Comparison of ENCODE assay signal across 8 cellular contexts in the genomic region with DNA sequence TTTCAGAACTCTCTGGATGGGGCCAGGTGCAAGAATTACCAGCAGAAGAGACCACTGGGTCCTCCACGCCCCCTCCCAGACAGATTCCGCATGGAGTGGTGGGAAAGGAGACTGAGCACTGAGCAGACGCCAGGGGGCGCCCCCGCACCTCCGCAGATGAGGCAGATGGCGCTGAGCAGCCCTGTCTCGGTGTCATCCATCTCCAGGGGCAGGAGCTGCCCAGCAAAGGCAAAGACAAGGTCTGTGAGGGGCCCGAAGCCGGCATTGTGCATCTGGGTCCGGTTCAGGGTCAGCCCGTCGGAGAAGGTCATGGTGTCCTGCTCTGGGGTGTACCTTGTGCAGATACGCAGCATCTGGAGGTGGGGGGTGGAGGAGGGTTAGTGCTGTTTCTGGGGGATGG. TPM values are rescaled to one million over a fixed set of nuclear protein-coding genes. Genes with fewer than 3 reads are reported as not detected.
DNase-seq lines count a peak whose midpoint lies in the region; ATAC-seq and TF ChIP-seq lines count a peak whose summit lies in the region.

No MANE protein-coding gene starts in this region.

- no peak overlapping the region for H3K9ac ChIP-seq in SU-DHL-6 (ENCODE audit: low read length)

- ATAC-seq in activated naive CD4-positive, alpha-beta T cell treated with anti-CD3 and anti-CD28 coated beads, Interleukin-2, amount 50 U/mL, for 72 hours: peak; percentile 51 to 80
- ATAC-seq in HG02588 (IDR thresholded peaks at IDR 0.05; ENCODE audit: unreplicated experiment): no peak

- H3K27ac ChIP-seq in SU-DHL-6 (ENCODE audit: low read depth, low read length) (no peak overlapping the region), cardiac muscle cell (no peak overlapping the region)

- H3K27ac Mint-ChIP-seq in activated naive CD4-positive, alpha-beta T cell treated with anti-CD3 and anti-CD28 coated beads, Interleukin-2, amount 50 U/mL, for 72 hours: no peak overlapping the region

- H3K27me3 ChIP-seq in SU-DHL-6 (ENCODE audit: low read length) (no peaks in the 10 kb centered on the region), cardiac muscle cell (no peaks in the 10 kb centered on the region)

- DNase-seq in NCI-H2081 (lab: John Stamatoyannopoulos, UW) (peak; percentile 76 to 81), NCI-H2081 treated with DMSO at 0.1 percent for 48 hours (lab: John Stamatoyannopoulos, UW) (no peak), NCI-H1092 (lab: John Stamatoyannopoulos, UW) (peak; percentile 41), cardiac muscle cell (ENCODE audit: low read depth in 1 of 2, low spot score in 1 of 2) (peak; percentile 83 to 87), renal cortical epithelial cell (ENCODE audit: low read depth) (peak; percentile 32)
- DNase-seq in activated naive CD4-positive, alpha-beta T cell treated with anti-CD3 and anti-CD28 coated beads, Interleukin-2, amount 50 U/mL, for 72 hours (ENCODE audit: low spot score in 2 of 2): peak; percentile 83 to 92

- H3K4me2 ChIP-seq in SU-DHL-6 (ENCODE audit: low read depth, low read length, poor library complexity, severe bottlenecking): no peak overlapping the region

- H3K9me3 ChIP-seq in SU-DHL-6 (ENCODE audit: insufficient read depth, low read length) (no peaks in the 10 kb centered on the region), cardiac muscle cell (ENCODE audit: low read depth) (no peaks in the 10 kb centered on the region)

- H3K9me3 Mint-ChIP-seq in activated naive CD4-positive, alpha-beta T cell treated with anti-CD3 and anti-CD28 coated beads, Interleukin-2, amount 50 U/mL, for 72 hours: no peaks in the 10 kb centered on the region

- H3K4me3 ChIP-seq in SU-DHL-6 (ENCODE audit: insufficient read depth, low read length, poor library complexity, severe bottlenecking): no peak overlapping the region
- no peak overlapping the region for H3K4me3 ChIP-seq in cardiac muscle cell

- peaks cover 4% of the 10 kb centered on the region for H3K4me1 ChIP-seq in cardiac muscle cell (ENCODE audit: low read depth)

- H3F3A ChIP-seq in SU-DHL-6 (ENCODE audit: insufficient read depth): peaks cover 9% of the 10 kb centered on the region; the same call in 1 of the 2 replicates

- no peaks in the 10 kb centered on the region for H4K20me1 ChIP-seq in SU-DHL-6 (ENCODE audit: low read depth, low read length)

- peak; percentile 93 for TF ChIP-seq CTCF in SU-DHL-6 (IDR thresholded peaks at IDR 0.05; ENCODE audit: insufficient read depth, low read length, poor library complexity, severe bottlenecking)
- TF ChIP-seq CTCF in cardiac muscle cell (IDR thresholded peaks at IDR 0.05; ENCODE audit: low read depth, low read length): peak; percentile 93

- peaks cover 0 to 12% of the 10 kb centered on the region in 2 donors for H3K36me3 Mint-ChIP-seq in activated naive CD4-positive, alpha-beta T cell treated with anti-CD3 and anti-CD28 coated beads, Interleukin-2, amount 50 U/mL, for 72 hours

- H2AFZ ChIP-seq in SU-DHL-6 (ENCODE audit: low read depth, low read length, severe bottlenecking): no peak overlapping the region

- H3K9me2 ChIP-seq in SU-DHL-6 (replicated peaks; ENCODE audit: insufficient read depth, low read length): no peaks in the 10 kb centered on the region

- H3K36me3 ChIP-seq in SU-DHL-6 (ENCODE audit: low read length) (no peaks in the 10 kb centered on the region), cardiac muscle cell (peaks cover 4% of the 10 kb centered on the region)

- H3K79me2 ChIP-seq in SU-DHL-6 (ENCODE audit: insufficient read depth, low read length): no peaks in the 10 kb centered on the region

RNA-seq across cellular contexts. Expression of a gene that starts 6.3 kb away (rescaled TPM):
- 10 to 100 TPM; 71.4 to 76.3 TPM for total RNA-seq in activated naive CD4-positive, alpha-beta T cell treated with anti-CD3 and anti-CD28 coated beads, Interleukin-2, amount 50 U/mL, for 72 hours
- 0.25 and 1.1 TPM in 2 replicates for total RNA-seq in cardiac muscle cell
- polyA plus RNA-seq in cardiac muscle cell: 0.55 and 0.86 TPM in 2 replicates
- 2.8 and 3.1 TPM in 2 replicates for total RNA-seq in renal cortical epithelial cell

RNA-seq across cellular contexts. Expression of a gene that starts 18.7 kb away (rescaled TPM):
- 10 to 100 TPM; 15.5 to 23.5 TPM for total RNA-seq in activated naive CD4-positive, alpha-beta T cell treated with anti-CD3 and anti-CD28 coated beads, Interleukin-2, amount 50 U/mL, for 72 hours
- total RNA-seq in cardiac muscle cell (15.5 and 30.4 TPM in 2 replicates), renal cortical epithelial cell (5.2 and 14.6 TPM in 2 replicates)
- 13.0 and 19.2 TPM in 2 replicates for polyA plus RNA-seq in cardiac muscle cell

RNA-seq across cellular contexts. Expression of a gene that starts 32.6 kb away (rescaled TPM):
- 10 to 100 TPM; 24.4 to 55.8 TPM for total RNA-seq in activated naive CD4-positive, alpha-beta T cell treated with anti-CD3 and anti-CD28 coated beads, Interleukin-2, amount 50 U/mL, for 72 hours
- 11.4 and 29.4 TPM in 2 replicates for total RNA-seq in cardiac muscle cell
- polyA plus RNA-seq in cardiac muscle cell: 7.2 and 18.0 TPM in 2 replicates
- 0.17 and 9.1 TPM in 2 replicates for total RNA-seq in renal cortical epithelial cell

RNA-seq across cellular contexts. Expression of a gene that starts 32.8 kb away (rescaled TPM):
- total RNA-seq in activated naive CD4-positive, alpha-beta T cell treated with anti-CD3 and anti-CD28 coated beads, Interleukin-2, amount 50 U/mL, for 72 hours: 10 to 100 TPM; 36.8 to 43.2 TPM
- 15.6 and 20.5 TPM in 2 replicates for total RNA-seq in cardiac muscle cell
- 4.4 and 16.6 TPM in 2 replicates for polyA plus RNA-seq in cardiac muscle cell
- 7.6 and 20.7 TPM in 2 replicates for total RNA-seq in renal cortical epithelial cell

RNA-seq across cellular contexts. Expression of a gene that starts 54.8 kb away (rescaled TPM):
- total RNA-seq in activated naive CD4-positive, alpha-beta T cell treated with anti-CD3 and anti-CD28 coated beads, Interleukin-2, amount 50 U/mL, for 72 hours: 10 to 100 TPM; 32.8 to 76.3 TPM
- total RNA-seq in cardiac muscle cell (7.8 and 23.9 TPM in 2 replicates), renal cortical epithelial cell (0.70 and 2.4 TPM in 2 replicates)
- polyA plus RNA-seq in cardiac muscle cell: 1.3 and 4.8 TPM in 2 replicates

Comparison
In these comparisons a context has a peak if more than half of its experiments do, and no peak if none do; other contexts are left out.
1. RNA of a gene that starts 6.3 kb away (total RNA-seq): 71.4 to 76.3 TPM in activated naive CD4-positive, alpha-beta T cell treated with anti-CD3 and anti-CD28 coated beads, Interleukin-2, amount 50 U/mL, for 72 hours; 2.8 to 3.1 TPM in renal cortical epithelial cell and 0.25 to 1.1 TPM in cardiac muscle cell; every median in the first group is over 10 times any median in the second.